In genomic region chr3:150106752-150107428, GRCh38 we compare ENCODE assay signal across 11 cellular contexts.
DNase-seq lines count a peak whose midpoint lies in the region; ATAC-seq, FAIRE-seq and TF ChIP-seq lines count a peak whose summit lies in the region.
"Had no signal": no experiment of that assay in that cellular context is flagged by ENCODE, and none has a peak within 500 bp of the region (broad histone marks: within the 10 kb centered on the region; RNA-seq: fewer than 3 reads in every experiment).

No MANE protein-coding gene starts in this region.

- no peak for TF ChIP-seq CTCF in AG04450 (IDR thresholded peaks at IDR 0.05; ENCODE audit: low read depth, low read length)
- TF ChIP-seq CTCF in WERI-Rb-1 (IDR thresholded peaks at IDR 0.05; ENCODE audit: low read depth, low read length) = no peak
- TF ChIP-seq CTCF in keratinocyte (optimal IDR thresholded peaks at IDR 0.05 in 1 of 3, IDR thresholded peaks at IDR 0.05 in 1 of 3, conservative IDR thresholded peaks at IDR 0.05 in 1 of 3; ENCODE audit: extremely low read depth in 1 of 3, insufficient read depth in 2 of 3, low read length in 3 of 3) = no peak

- DNase-seq in AG04450 (ENCODE audit: low read depth, low spot score) = peak; percentile 78
- DNase-seq in HS-27A (ENCODE audit: low read depth) = peak; percentile 90
- peak; percentile 65 for DNase-seq in WERI-Rb-1
- DNase-seq in keratinocyte (ENCODE audit: low read depth, low spot score) = no peak
- no peak for DNase-seq in NCI-H128 (lab: John Stamatoyannopoulos, UW; ENCODE audit: unreplicated experiment)
- DNase-seq in NCI-H2196 treated with DMSO at 0.1 percent for 48 hours (lab: John Stamatoyannopoulos, UW; ENCODE audit: unreplicated experiment) = no peak
- DNase-seq in stimulated activated effector memory CD8-positive, alpha-beta T cell treated with anti-CD3 and anti-CD28 coated beads, Interleukin-12 subunit alpha, Interleukin-12 subunit beta, amount 100 ng/mL, for 72 hours (ENCODE audit: low spot score in 2 of 2) = no peak
- DNase-seq: cerebellar nuclear complex had no signal

- H3K4me1 Mint-ChIP-seq in stimulated activated effector memory CD8-positive, alpha-beta T cell treated with anti-CD3 and anti-CD28 coated beads, Interleukin-12 subunit alpha, Interleukin-12 subunit beta, amount 100 ng/mL, for 72 hours = no peaks in the 10 kb centered on the region

- H3K9me3 ChIP-seq in AG04450 (ENCODE audit: control insufficient read depth, insufficient read depth, low read length) (no peaks in the 10 kb centered on the region; the same call in 1 of the 2 replicates), WERI-Rb-1 (ENCODE audit: severe bottlenecking) (no peaks in the 10 kb centered on the region), keratinocyte (ENCODE audit: control insufficient read depth, low read depth, low read length) (no peaks in the 10 kb centered on the region)

- no peak overlapping the region for H3K4me2 ChIP-seq in keratinocyte (ENCODE audit: control insufficient read depth, extremely low read depth, insufficient read depth, low read depth, low read length)

- CTCF ChIA-PET in AG04450 (lab: Charles Lee) = interaction anchor here (0.6 to 1.1 kb wide), 3 partner anchors 38 to 126 kb away, joined by 3 to 6 read pairs (median 4); no protein-coding TSS in a partner anchor

- no peak overlapping the region for H2AFZ ChIP-seq in keratinocyte (ENCODE audit: control insufficient read depth, low read length)

- H3K79me2 ChIP-seq in keratinocyte (ENCODE audit: control insufficient read depth, insufficient read depth, low read length) = no peaks in the 10 kb centered on the region

- no peaks in the 10 kb centered on the region for H3K36me3 ChIP-seq in WERI-Rb-1
- no peaks in the 10 kb centered on the region for H3K36me3 ChIP-seq in keratinocyte (ENCODE audit: control insufficient read depth in 2 of 2, extremely low read depth in 1 of 2, insufficient read depth in 2 of 2, low read length in 2 of 2)

- H3K4me3 Mint-ChIP-seq in stimulated activated effector memory CD8-positive, alpha-beta T cell treated with anti-CD3 and anti-CD28 coated beads, Interleukin-12 subunit alpha, Interleukin-12 subunit beta, amount 100 ng/mL, for 72 hours = no peak overlapping the region

- POLR2A ChIA-PET in AG04450 (lab: Yijun Ruan, JAX) = interaction anchor here (0.6 to 1.6 kb wide), 7 partner anchors 26 to 427 kb away, joined by 3 to 15 read pairs (median 4); no protein-coding TSS in a partner anchor

- H3K4me1 ChIP-seq in keratinocyte (ENCODE audit: control insufficient read depth, extremely low read depth, insufficient read depth, low read length) = peaks cover 8% of the 10 kb centered on the region

- no peaks in the 10 kb centered on the region for H3K36me3 Mint-ChIP-seq in stimulated activated effector memory CD8-positive, alpha-beta T cell treated with anti-CD3 and anti-CD28 coated beads, Interleukin-12 subunit alpha, Interleukin-12 subunit beta, amount 100 ng/mL, for 72 hours

- peak overlapping the region; percentile 86 for H3K27ac ChIP-seq in AG04450 (ENCODE audit: low read depth, low read length)
- H3K27ac ChIP-seq in WERI-Rb-1 = peak overlapping the region; percentile 56
- H3K27ac ChIP-seq in keratinocyte (ENCODE audit: control insufficient read depth, insufficient read depth, low read length) = no peak overlapping the region
- H3K27ac ChIP-seq: VCaP had no signal

- dilution Hi-C loops in keratinocyte (cut with MboI; ENCODE audit: extremely low pct_ligation_motif_present, low sequenced_read_pairs) = no loop called here

- H4K20me1 ChIP-seq in keratinocyte (ENCODE audit: control insufficient read depth, extremely low read depth, insufficient read depth, low read length) = no peaks in the 10 kb centered on the region

- H3K9ac ChIP-seq in keratinocyte (ENCODE audit: control insufficient read depth, extremely low read depth, insufficient read depth, low read length) = no peak overlapping the region

- ATAC-seq in HG03432 (IDR thresholded peaks at IDR 0.05; ENCODE audit: unreplicated experiment) = no peak
- no peak for ATAC-seq in stimulated activated effector memory CD8-positive, alpha-beta T cell treated with anti-CD3 and anti-CD28 coated beads, Interleukin-12 subunit alpha, Interleukin-12 subunit beta, amount 100 ng/mL, for 72 hours
- ATAC-seq: K562 had no signal

- FAIRE-seq in keratinocyte (lab: Jason Lieb, UNC) = peak; percentile 79
- FAIRE-seq: K562 had no signal

- peaks cover 3% of the 10 kb centered on the region for H3K9me1 ChIP-seq in keratinocyte (ENCODE audit: control insufficient read depth, extremely low read depth, insufficient read depth, low read length)

- no peaks in the 10 kb centered on the region for H3K9me3 Mint-ChIP-seq in stimulated activated effector memory CD8-positive, alpha-beta T cell treated with anti-CD3 and anti-CD28 coated beads, Interleukin-12 subunit alpha, Interleukin-12 subunit beta, amount 100 ng/mL, for 72 hours

- no peak overlapping the region for H3K4me3 ChIP-seq in AG04450 (ENCODE audit: low read depth, low read length)
- H3K4me3 ChIP-seq in WERI-Rb-1 (ENCODE audit: low read depth, low read length) = no peak overlapping the region
- H3K4me3 ChIP-seq in keratinocyte (ENCODE audit: control insufficient read depth in 2 of 3, extremely low read depth in 1 of 3, insufficient read depth in 2 of 3, low read depth in 1 of 3, low read length in 3 of 3) = no peak overlapping the region
- H3K4me3 ChIP-seq: K562 had no signal

- no peak overlapping the region for H3K27ac Mint-ChIP-seq in stimulated activated effector memory CD8-positive, alpha-beta T cell treated with anti-CD3 and anti-CD28 coated beads, Interleukin-12 subunit alpha, Interleukin-12 subunit beta, amount 100 ng/mL, for 72 hours

- H3K27me3 ChIP-seq in AG04450 (ENCODE audit: control insufficient read depth, insufficient read depth, low read length) = no peaks in the 10 kb centered on the region
- no peaks in the 10 kb centered on the region for H3K27me3 ChIP-seq in WERI-Rb-1 (ENCODE audit: insufficient read depth, low read depth, severe bottlenecking)
- no peaks in the 10 kb centered on the region for H3K27me3 ChIP-seq in keratinocyte (ENCODE audit: control insufficient read depth, extremely low read depth, insufficient read depth, low read length)

Comparison
In these comparisons a context has a peak if more than half of its experiments do, and no peak if none do; other contexts are left out.
1. DNase-seq: peak in AG04450 (single experiment), HS-27A (single experiment) and WERI-Rb-1 (single experiment); none in keratinocyte (single experiment), NCI-H128 (single experiment), NCI-H2196 treated with DMSO at 0.1 percent for 48 hours (single experiment) and stimulated activated effector memory CD8-positive, alpha-beta T cell treated with anti-CD3 and anti-CD28 coated beads, Interleukin-12 subunit alpha, Interleukin-12 subunit beta, amount 100 ng/mL, for 72 hours (0 of 2).